ENCODE assay signal across 35 cellular contexts in the genomic region with DNA sequence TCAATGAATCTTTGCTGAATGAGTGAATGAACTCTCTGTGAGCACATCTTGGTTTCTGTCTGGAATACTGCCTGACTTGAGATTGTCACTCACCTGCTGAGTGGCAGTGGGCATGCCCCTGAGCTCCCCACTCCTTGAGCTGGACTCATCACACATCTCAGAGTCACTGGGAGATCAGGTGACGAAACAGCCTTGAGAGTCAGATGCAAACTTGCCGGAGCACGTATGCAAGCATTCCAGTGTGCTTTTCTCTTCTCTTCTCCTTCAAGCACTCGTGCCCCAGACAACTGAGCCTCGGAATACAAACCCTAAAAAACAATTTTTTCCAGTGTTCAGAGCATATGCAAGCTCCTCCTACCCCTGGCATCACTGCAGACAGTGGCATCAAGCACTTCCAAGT. TPM values are rescaled to one million over a fixed set of nuclear protein-coding genes. Genes with fewer than 3 reads are reported as not detected.
"Had no signal": no experiment of that assay in that cellular context is flagged by ENCODE, and none has a peak within 500 bp of the region (broad histone marks: within the 10 kb centered on the region; RNA-seq: fewer than 3 reads in every experiment).

No MANE protein-coding gene starts in this region.

- H3K9me3 Mint-ChIP-seq: activated naive CD8-positive, alpha-beta T cell treated with anti-CD3 and anti-CD28 coated beads for 36 hours; effector memory CD8-positive, alpha-beta T cell; natural killer cell treated with Interleukin-12 subunit alpha and Interleukin-12 subunit beta and Interleukin-15 and Interleukin-18, amount 100 ng/mL, for 72 hours had no signal

- DNase-seq: activated CD4-positive, alpha-beta T cell treated with anti-CD3 and anti-CD28 coated beads for 48 hours; activated CD4-positive, alpha-beta T cell treated with anti-CD3 and anti-CD28 coated beads, Interleukin-2, amount 50 U/mL, for 48 hours; activated CD8-positive, alpha-beta memory T cell treated with anti-CD3 and anti-CD28 coated beads for 24 hours; activated effector memory CD4-positive, alpha-beta T cell treated with Interleukin-2 at 50 U/mL for 16 hours; activated naive CD4-positive, alpha-beta T cell treated with Interleukin-2 at 50 U/mL for 16 hours; activated naive CD8-positive, alpha-beta T cell treated with anti-CD3 and anti-CD28 coated beads for 36 hours; caudate nucleus; cortex of kidney; effector memory CD8-positive, alpha-beta T cell; foreskin melanocyte; heart right ventricle; left ventricle myocardium inferior; mucosa of descending colon; stimulated activated CD4-positive, alpha-beta T cell treated with anti-CD3 and anti-CD28 coated beads, Interleukin-12 subunit alpha, Interleukin-12 subunit beta, amount 100 ng/mL, for 4 hours; stimulated activated CD4-positive, alpha-beta T cell treated with anti-CD3 and anti-CD28 coated beads, Interleukin-4, amount 100 ng/mL, for 1 hour; stimulated activated naive CD8-positive, alpha-beta T cell treated with anti-CD3 and anti-CD28 coated beads, Interleukin-15, Interleukin-2, amounts not matched to agents 100 U/mL and 50 U/mL, for 24 hours; upper lobe of left lung had no signal

- H3K27ac ChIP-seq: ascending aorta, esophagus muscularis mucosa, heart right ventricle, left ventricle myocardium inferior, skin epidermis, thoracic aorta, upper lobe of left lung, vagina, VCaP had no signal

- H3K27me3 ChIP-seq: ascending aorta, upper lobe of left lung, vagina had no signal

- H3K4me1 Mint-ChIP-seq: activated naive CD8-positive, alpha-beta T cell treated with anti-CD3 and anti-CD28 coated beads for 36 hours had no signal

- H3K36me3 Mint-ChIP-seq: activated naive CD8-positive, alpha-beta T cell treated with anti-CD3 and anti-CD28 coated beads for 36 hours; brain; natural killer cell treated with Interleukin-12 subunit alpha and Interleukin-12 subunit beta and Interleukin-15 and Interleukin-18, amount 100 ng/mL, for 72 hours had no signal

- H3K36me3 ChIP-seq: ascending aorta, esophagus muscularis mucosa, heart right ventricle, left ventricle myocardium inferior, thoracic aorta, upper lobe of left lung, vagina had no signal

- H3K27ac Mint-ChIP-seq: activated naive CD8-positive, alpha-beta T cell treated with anti-CD3 and anti-CD28 coated beads for 36 hours; effector memory CD8-positive, alpha-beta T cell; natural killer cell treated with Interleukin-12 subunit alpha and Interleukin-12 subunit beta and Interleukin-15 and Interleukin-18, amount 100 ng/mL, for 72 hours; progenitor cell of endocrine pancreas had no signal

- H3K9me3 ChIP-seq: ascending aorta, esophagus muscularis mucosa, heart right ventricle, left ventricle myocardium inferior, mucosa of descending colon, thoracic aorta, upper lobe of left lung, vagina had no signal

- H3K4me3 ChIP-seq: ascending aorta, esophagus muscularis mucosa, heart right ventricle, left ventricle myocardium inferior, lung, mucosa of descending colon, skin epidermis, thoracic aorta, upper lobe of left lung, vagina had no signal

- ATAC-seq: effector memory CD8-positive, alpha-beta T cell; heart right ventricle; mucosa of descending colon; natural killer cell treated with Interleukin-12 subunit alpha and Interleukin-12 subunit beta and Interleukin-15 and Interleukin-18, amount 100 ng/mL, for 72 hours; sciatic nerve; stimulated activated naive CD8-positive, alpha-beta T cell treated with anti-CD3 and anti-CD28 coated beads, Interleukin-15, Interleukin-2, amounts not matched to agents 100 U/mL and 50 U/mL, for 24 hours had no signal

- H3K4me1 ChIP-seq: ascending aorta, esophagus muscularis mucosa, heart right ventricle, left ventricle myocardium inferior, upper lobe of left lung, vagina had no signal

- H3K4me3 Mint-ChIP-seq: activated naive CD8-positive, alpha-beta T cell treated with anti-CD3 and anti-CD28 coated beads for 36 hours; brain; effector memory CD8-positive, alpha-beta T cell; natural killer cell treated with Interleukin-12 subunit alpha and Interleukin-12 subunit beta and Interleukin-15 and Interleukin-18, amount 100 ng/mL, for 72 hours had no signal

RNA-seq across cellular contexts. Expression of a gene that starts 9.4 kb away (rescaled TPM):
- total RNA-seq: activated naive CD8-positive, alpha-beta T cell treated with anti-CD3 and anti-CD28 coated beads for 36 hours; ascending aorta; chondrocyte; glomerular endothelial cell; myocyte; natural killer cell treated with Interleukin-12 subunit alpha and Interleukin-12 subunit beta and Interleukin-15 and Interleukin-18, amount 100 ng/mL, for 72 hours; osteocyte; T-helper 1 cell treated with Interleukin-12 subunit alpha and Interleukin-12 subunit beta and Interleukin-4 antibody, amounts not matched to agents 30 ng/mL and 1 ng/mL, for 36 hours had no signal

RNA-seq across cellular contexts. Expression of a gene that starts 53.8 kb away (rescaled TPM):
- total RNA-seq: activated naive CD8-positive, alpha-beta T cell treated with anti-CD3 and anti-CD28 coated beads for 36 hours; ascending aorta; chondrocyte; esophagus muscularis mucosa; glomerular endothelial cell; heart right ventricle; left ventricle myocardium inferior; lung; mesenteric fat pad; mucosa of descending colon; myocyte; natural killer cell treated with Interleukin-12 subunit alpha and Interleukin-12 subunit beta and Interleukin-15 and Interleukin-18, amount 100 ng/mL, for 72 hours; osteocyte; progenitor cell of endocrine pancreas; renal cortical epithelial cell; sciatic nerve; T-helper 1 cell treated with Interleukin-12 subunit alpha and Interleukin-12 subunit beta and Interleukin-4 antibody, amounts not matched to agents 30 ng/mL and 1 ng/mL, for 36 hours; thoracic aorta; upper lobe of left lung; vagina had no signal
- polyA plus RNA-seq: heart right ventricle, lung had no signal
